ENCODE assay signal across 28 cellular contexts in genomic region chr10:70751991-70752390, GRCh38. TPM values are rescaled to one million over a fixed set of nuclear protein-coding genes. Genes with fewer than 3 reads are reported as not detected.
"Had no signal": no experiment of that assay in that cellular context is flagged by ENCODE, and none has a peak within 500 bp of the region (broad histone marks: within the 10 kb centered on the region; RNA-seq: fewer than 3 reads in every experiment).

No MANE protein-coding gene starts in this region.

- H3K9me3 ChIP-seq: Peyer's patch, SJSA1 had no signal

- H3K27ac Mint-ChIP-seq: activated CD8-positive, alpha-beta memory T cell treated with anti-CD3 and anti-CD28 coated beads, Interleukin-2, amount 10 ng/mL, durations not matched to agents 7 days and 5 days; activated naive CD4-positive, alpha-beta T cell treated with anti-CD3 and anti-CD28 coated beads, Interleukin-2, amount 50 U/mL, for 72 hours; activated naive CD8-positive, alpha-beta T cell treated with anti-CD3 and anti-CD28 coated beads, Interleukin-2, amount 50 U/mL, for 24 hours; T-helper 1 cell treated with Interleukin-12 subunit alpha and Interleukin-12 subunit beta and Interleukin-4 antibody, amounts not matched to agents 30 μg/mL and 1 μg/mL, for 36 hours; WTC11 had no signal

- H3K4me1 Mint-ChIP-seq: activated CD8-positive, alpha-beta memory T cell treated with anti-CD3 and anti-CD28 coated beads, Interleukin-2, amount 10 ng/mL, durations not matched to agents 7 days and 5 days; activated naive CD8-positive, alpha-beta T cell treated with anti-CD3 and anti-CD28 coated beads, Interleukin-2, amount 50 U/mL, for 24 hours had no signal

- H3K4me3 ChIP-seq: Peyer's patch, SJSA1 had no signal

- H3K36me3 Mint-ChIP-seq: activated CD8-positive, alpha-beta memory T cell treated with anti-CD3 and anti-CD28 coated beads, Interleukin-2, amount 10 ng/mL, durations not matched to agents 7 days and 5 days; activated naive CD4-positive, alpha-beta T cell treated with anti-CD3 and anti-CD28 coated beads, Interleukin-2, amount 50 U/mL, for 72 hours; brain; WTC11 had no signal

- H3K27ac ChIP-seq: Peyer's patch, RWPE1, SJSA1 had no signal

- H3K27me3 ChIP-seq: Peyer's patch, SJSA1 had no signal

- H3K36me3 ChIP-seq: Peyer's patch, SJSA1 had no signal

- H3K27me3 Mint-ChIP-seq: activated naive CD8-positive, alpha-beta T cell treated with anti-CD3 and anti-CD28 coated beads, Interleukin-2, amount 50 U/mL, for 24 hours had no signal

- H3K4me1 ChIP-seq: Peyer's patch, SJSA1 had no signal

- H3K4me3 Mint-ChIP-seq: activated CD8-positive, alpha-beta memory T cell treated with anti-CD3 and anti-CD28 coated beads, Interleukin-2, amount 10 ng/mL, durations not matched to agents 7 days and 5 days; activated naive CD8-positive, alpha-beta T cell treated with anti-CD3 and anti-CD28 coated beads, Interleukin-2, amount 50 U/mL, for 24 hours; activated T-cell treated with anti-CD3 and anti-CD28 coated beads, Interleukin-2, amount 50 U/mL, for 4 hours; brain; T-helper 1 cell treated with Interleukin-12 subunit alpha and Interleukin-12 subunit beta and Interleukin-4 antibody, amounts not matched to agents 30 μg/mL and 1 μg/mL, for 36 hours; WTC11 had no signal

- DNase-seq: activated CD4-positive, alpha-beta T cell treated with anti-CD3 and anti-CD28 coated beads for 48 hours; activated CD4-positive, alpha-beta T cell treated with anti-CD3 and anti-CD28 coated beads, Interleukin-2, amount 50 U/mL, for 48 hours; activated CD4-positive, CD25-positive, alpha-beta regulatory T cell treated with anti-CD3 and anti-CD28 coated beads, Interleukin-2, amount 50 U/mL, for 72 hours; activated CD8-positive, alpha-beta memory T cell treated with anti-CD3 and anti-CD28 coated beads, Interleukin-2, amount 10 ng/mL, durations not matched to agents 7 days and 5 days; activated effector memory CD4-positive, alpha-beta T cell treated with anti-CD3 and anti-CD28 coated beads, Interleukin-2, amount 50 U/mL, for 16 hours; activated naive CD4-positive, alpha-beta T cell treated with Interleukin-2 at 50 U/mL for 16 hours; activated naive CD8-positive, alpha-beta T cell treated with anti-CD3 and anti-CD28 coated beads, Interleukin-2, amount 50 U/mL, for 24 hours; activated T-cell treated with anti-CD3 and anti-CD28 coated beads, Interleukin-2, amount 50 U/mL, for 4 hours; amniotic stem cell; Kasumi-1; KBM-7; NCI-H1105 treated with DMSO at 0.1 percent for 48 hours; NCI-H1436 treated with DMSO at 0.1 percent for 48 hours; NCI-H187; NCI-H2081; NCI-H510A treated with DMSO at 0.1 percent for 48 hours; NCI-H69; NK-92 treated with Interleukin-12 subunit alpha and Interleukin-12 subunit beta, amount 100 ng/mL, for 24 hours; OCI-M1; SHP77 had no signal

- H3K9me3 Mint-ChIP-seq: activated naive CD4-positive, alpha-beta T cell treated with anti-CD3 and anti-CD28 coated beads, Interleukin-2, amount 50 U/mL, for 72 hours; activated naive CD8-positive, alpha-beta T cell treated with anti-CD3 and anti-CD28 coated beads, Interleukin-2, amount 50 U/mL, for 24 hours; activated T-cell treated with anti-CD3 and anti-CD28 coated beads, Interleukin-2, amount 50 U/mL, for 4 hours; brain; T-helper 1 cell treated with Interleukin-12 subunit alpha and Interleukin-12 subunit beta and Interleukin-4 antibody, amounts not matched to agents 30 μg/mL and 1 μg/mL, for 36 hours; WTC11 had no signal

- ATAC-seq: activated CD8-positive, alpha-beta memory T cell treated with anti-CD3 and anti-CD28 coated beads, Interleukin-2, amount 10 ng/mL, durations not matched to agents 7 days and 5 days; activated naive CD4-positive, alpha-beta T cell treated with anti-CD3 and anti-CD28 coated beads, Interleukin-2, amount 50 U/mL, for 72 hours; activated T-cell treated with anti-CD3 and anti-CD28 coated beads, Interleukin-2, amount 50 U/mL, for 4 hours; WTC11 had no signal

RNA-seq across cellular contexts. Expression of gene TBATA, which starts 33.2 kb away (rescaled TPM):
- total RNA-seq: activated CD8-positive, alpha-beta memory T cell treated with anti-CD3 and anti-CD28 coated beads, Interleukin-2, amount 10 ng/mL, durations not matched to agents 7 days and 5 days; activated naive CD4-positive, alpha-beta T cell treated with anti-CD3 and anti-CD28 coated beads, Interleukin-2, amount 50 U/mL, for 72 hours; activated T-cell treated with anti-CD3 and anti-CD28 coated beads, Interleukin-2, amount 50 U/mL, for 4 hours; astrocyte; Peyer's patch; SJSA1; WTC11 had no signal
